In genomic region chr5:143251946-143252345, GRCh38 we compare ENCODE assay signal across 17 cellular contexts.
"Had no signal": no experiment of that assay in that cellular context is flagged by ENCODE, and none has a peak within 500 bp of the region (broad histone marks: within the 10 kb centered on the region; RNA-seq: fewer than 3 reads in every experiment).

No MANE protein-coding gene starts in this region.

- H3K27me3 ChIP-seq: upper lobe of left lung had no signal

- H3K4me3 ChIP-seq: coronary artery, left ventricle myocardium inferior, mucosa of descending colon, upper lobe of left lung had no signal

- H3K9me3 ChIP-seq: left ventricle myocardium inferior, mucosa of descending colon, upper lobe of left lung had no signal

- ATAC-seq: mucosa of descending colon, natural killer cell had no signal

- H3K27ac ChIP-seq: coronary artery, left ventricle myocardium inferior, upper lobe of left lung had no signal

- H3K36me3 ChIP-seq: left ventricle myocardium inferior, upper lobe of left lung had no signal

- DNase-seq: activated CD4-positive, CD25-positive, alpha-beta regulatory T cell treated with anti-CD3 and anti-CD28 coated beads, Interleukin-2, amount 50 U/mL, for 72 hours; activated naive CD8-positive, alpha-beta T cell treated with anti-CD3 and anti-CD28 coated beads for 36 hours; amygdala; central memory CD4-positive, alpha-beta T cell; effector CD8-positive, alpha-beta T cell; foreskin fibroblast; glutamatergic neuron; hypothalamus; kidney; left ventricle myocardium inferior; mucosa of descending colon; natural killer cell; occipital lobe; stimulated activated CD4-positive, alpha-beta T cell treated with anti-CD3 and anti-CD28 coated beads, Interleukin-4, amount 100 ng/mL, for 24 hours; T-helper 9 cell; upper lobe of left lung had no signal
